13 cellular contexts compared by ENCODE assay signal in genomic region chr18:40866013-40866644, GRCh38.
DNase-seq lines count a peak whose midpoint lies in the region; ATAC-seq, FAIRE-seq and TF ChIP-seq lines count a peak whose summit lies in the region.
"Had no signal": no experiment of that assay in that cellular context is flagged by ENCODE, and none has a peak within 500 bp of the region (broad histone marks: within the 10 kb centered on the region; RNA-seq: fewer than 3 reads in every experiment).

No MANE protein-coding gene starts in this region.

- H3K9me3 Mint-ChIP-seq in brain, result peaks cover 0 to 5% (median 4%) of the 10 kb centered on the region in 5 experiments
- H3K9me3 Mint-ChIP-seq in neural progenitor cell, result no peaks in the 10 kb centered on the region

- intact Hi-C loops in Right ventricle myocardium superior (cut with DNase I), result no loop called here

- no peak overlapping the region for H3K9ac ChIP-seq in neural progenitor cell

- ATAC-seq in GM18867 (IDR thresholded peaks at IDR 0.05; ENCODE audit: unreplicated experiment), result peak; percentile 59
- no peak for ATAC-seq in Right ventricle myocardium superior (ENCODE audit: poor library complexity)
- no peak for ATAC-seq in GM19023 (IDR thresholded peaks at IDR 0.05; ENCODE audit: unreplicated experiment)

- H3K4me2 ChIP-seq in neural progenitor cell, result no peak overlapping the region

- no peak for TF ChIP-seq CTCF in brain (conservative IDR thresholded peaks at IDR 0.05)
- TF ChIP-seq CTCF in neural progenitor cell (IDR thresholded peaks at IDR 0.05), result no peak

- no peaks in the 10 kb centered on the region for H3K36me3 Mint-ChIP-seq in brain
- no peaks in the 10 kb centered on the region for H3K36me3 Mint-ChIP-seq in neural progenitor cell

- peaks cover 5% of the 10 kb centered on the region for H3K4me1 ChIP-seq in neural progenitor cell
- H3K4me1 ChIP-seq: tibial artery had no signal

- H4K20me1 ChIP-seq in neural progenitor cell (ENCODE audit: low read depth), result no peaks in the 10 kb centered on the region

- H3K27ac Mint-ChIP-seq in brain, result peak overlapping the region in 3 of 5 experiments; percentile 6 to 43 (median 29)
- H3K27ac Mint-ChIP-seq in neural progenitor cell, result no peak overlapping the region

- H3K27ac ChIP-seq in neural progenitor cell, result no peak overlapping the region
- H3K27ac ChIP-seq: C4-2B, tibial artery had no signal

- H3K79me2 ChIP-seq in neural progenitor cell (ENCODE audit: low read depth), result no peaks in the 10 kb centered on the region

- no peaks in the 10 kb centered on the region for H3K27me3 ChIP-seq in neural progenitor cell
- H3K27me3 ChIP-seq: tibial artery had no signal

- H2AFZ ChIP-seq in neural progenitor cell (replicated peaks), result no peak overlapping the region

- H3K36me3 ChIP-seq in neural progenitor cell, result no peaks in the 10 kb centered on the region
- H3K36me3 ChIP-seq: tibial artery had no signal

- no peak overlapping the region for H3K4me3 ChIP-seq in neural progenitor cell
- H3K4me3 ChIP-seq: tibial artery had no signal

- FAIRE-seq in A204.1 (lab: Jason Lieb, UNC), result peak; percentile 48

- H3K4me3 Mint-ChIP-seq in brain (peak overlapping the region in 1 of 5 experiments; percentile 6), neural progenitor cell (no peak overlapping the region)

- H3K27me3 Mint-ChIP-seq in brain (no peaks in the 10 kb centered on the region), neural progenitor cell (ENCODE audit: insufficient read depth, low read depth) (no peaks in the 10 kb centered on the region)

- peaks cover 28% of the 10 kb centered on the region for H3K4me1 Mint-ChIP-seq in brain
- H3K4me1 Mint-ChIP-seq in neural progenitor cell, result no peaks in the 10 kb centered on the region

- no peaks in the 10 kb centered on the region for H3K9me3 ChIP-seq in neural progenitor cell (ENCODE audit: low read depth)
- H3K9me3 ChIP-seq: tibial artery had no signal

- DNase-seq in NCI-H1436 treated with DMSO at 0.1 percent for 48 hours (lab: John Stamatoyannopoulos, UW) (peak; percentile 41), neural progenitor cell (ENCODE audit: low spot score) (no peak), NCI-H524 (lab: John Stamatoyannopoulos, UW) (no peak), Right ventricle myocardium superior (no peak)
- DNase-seq: hypothalamus, NCI-H524 treated with DMSO at 0.1 percent for 48 hours, retina, tibial artery had no signal

- no peaks in the 10 kb centered on the region for H3F3A ChIP-seq in neural progenitor cell (ENCODE audit: low read depth)
